In genomic region chr17:74296548-74296936, GRCh38 we compare ENCODE assay signal across 10 cellular contexts. TPM values are rescaled to one million over a fixed set of nuclear protein-coding genes. Genes with fewer than 3 reads are reported as not detected.
A peak's percentile ranks its signal among the peaks of the same experiment; 100 is the strongest.
DNase-seq lines count a peak whose midpoint lies in the region; ATAC-seq lines count a peak whose summit lies in the region.
"Had no signal": no experiment of that assay in that cellular context is flagged by ENCODE, and none has a peak within 500 bp of the region (broad histone marks: within the 10 kb centered on the region; RNA-seq: fewer than 3 reads in every experiment).

No MANE protein-coding gene starts in this region.

- intact Hi-C loops in left ventricle myocardium superior (cut with micrococcal nuclease): no loop called here

- no peak overlapping the region for H3K4me3 ChIP-seq in skeletal muscle cell (ENCODE audit: low read depth, low read length)

- DNase-seq in AG08395 (ENCODE audit: low spot score) (peak; percentile 34), GM04504 (ENCODE audit: low read depth) (peak; percentile 9), NCI-H524 (lab: John Stamatoyannopoulos, UW) (peak; percentile 75 to 90), left ventricle myocardium superior (peak; percentile 83), skeletal muscle cell (ENCODE audit: low read depth) (peak; percentile 25)
- peak; percentile 50 for DNase-seq in activated effector memory CD4-positive, alpha-beta T cell treated with Interleukin-2 at 50 U/mL for 16 hours

- peak; percentile 87 for ATAC-seq in left ventricle myocardium superior
- no peak for ATAC-seq in HG02885 (IDR thresholded peaks at IDR 0.05; ENCODE audit: poor library complexity, unreplicated experiment)
- no peak for ATAC-seq in HG03469 (IDR thresholded peaks at IDR 0.05; ENCODE audit: unreplicated experiment)

RNA-seq across cellular contexts. Expression of gene DNAI2, which starts 22.5 kb away (rescaled TPM):
- total RNA-seq in left ventricle myocardium superior: not detected
- total RNA-seq: frontal cortex, urinary bladder had no signal

RNA-seq across cellular contexts. Expression of gene KIF19, which starts 29.5 kb away (rescaled TPM):
- total RNA-seq in left ventricle myocardium superior: 0.30 TPM
- total RNA-seq: frontal cortex had no signal

Comparison
In these comparisons a context has a peak if more than half of its experiments do, and no peak if none do; other contexts are left out.
1. DNase-seq: peak in every context shown above with its lines; median percentile 83 in left ventricle myocardium superior; 82 in NCI-H524; 50 in activated effector memory CD4-positive, alpha-beta T cell treated with Interleukin-2 at 50 U/mL for 16 hours; 34 in AG08395; 25 in skeletal muscle cell; 9 in GM04504.